In genomic region chrX:36573720-36574119, GRCh38 we compare ENCODE assay signal across 20 cellular contexts.
DNase-seq lines count a peak whose midpoint lies in the region; TF ChIP-seq lines count a peak whose summit lies in the region.
"Had no signal": no experiment of that assay in that cellular context is flagged by ENCODE, and none has a peak within 500 bp of the region (broad histone marks: within the 10 kb centered on the region; RNA-seq: fewer than 3 reads in every experiment).

No MANE protein-coding gene starts in this region.

- H3K4me3 ChIP-seq in A673 (ENCODE audit: low read depth, low read length, poor library complexity, severe bottlenecking) (no peak overlapping the region), LNCaP clone FGC (ENCODE audit: low read depth, low read length) (no peak overlapping the region), WERI-Rb-1 (ENCODE audit: low read depth, low read length) (no peak overlapping the region)
- H3K4me3 ChIP-seq: BLaER1 had no signal

- H3K9me3 ChIP-seq in A673 (ENCODE audit: low read depth, low read length, poor library complexity, severe bottlenecking), result no peaks in the 10 kb centered on the region
- H3K9me3 ChIP-seq in WERI-Rb-1 (ENCODE audit: severe bottlenecking), result no peaks in the 10 kb centered on the region
- H3K9me3 ChIP-seq: BLaER1 had no signal

- POLR2A ChIA-PET in A673 (lab: Charles Lee; ENCODE audit: low non-redundant PET), result no interaction called here

- CTCF ChIA-PET in A673 (lab: Charles Lee), result no interaction called here

- H3K4me1 ChIP-seq in A673 (ENCODE audit: insufficient read depth, low read length, poor library complexity, severe bottlenecking), result peaks cover 27% of the 10 kb centered on the region
- H3K4me1 ChIP-seq: BLaER1 had no signal

- no peaks in the 10 kb centered on the region for H3K36me3 ChIP-seq in A673 (ENCODE audit: insufficient read depth, low read length, poor library complexity, severe bottlenecking)
- H3K36me3 ChIP-seq in WERI-Rb-1, result no peaks in the 10 kb centered on the region
- H3K36me3 ChIP-seq: BLaER1 had no signal

- H3K27ac ChIP-seq in A673 (ENCODE audit: low read depth, low read length, poor library complexity, severe bottlenecking) (no peak overlapping the region), WERI-Rb-1 (no peak overlapping the region)
- H3K27ac ChIP-seq: 22Rv1, BLaER1, C4-2B had no signal

- TF ChIP-seq CTCF in A673 (conservative IDR thresholded peaks at IDR 0.05; ENCODE audit: low read depth, low read length) (no peak), LNCaP clone FGC (IDR thresholded peaks at IDR 0.05; ENCODE audit: control insufficient read depth, extremely low read depth, insufficient read depth) (no peak), WERI-Rb-1 (IDR thresholded peaks at IDR 0.05; ENCODE audit: low read depth, low read length) (no peak)

- H3K27me3 ChIP-seq in A673 (replicated peaks; ENCODE audit: insufficient read depth, low read depth, low read length, poor library complexity) (no peaks in the 10 kb centered on the region), WERI-Rb-1 (ENCODE audit: insufficient read depth, low read depth, severe bottlenecking) (peaks cover 8% of the 10 kb centered on the region)

- intact Hi-C loops in A673 (cut with micrococcal nuclease; ENCODE audit: unreplicated experiment), result loop anchor here (10.0 kb wide), 1 partner anchor 291 kb away; no protein-coding TSS in a partner anchor

- BruUV-seq in A673 (replicated peaks; lab: Mats Ljungman, UMichigan), result no TSS peak

- peak; percentile 44 for DNase-seq in A673 (ENCODE audit: low spot score)
- DNase-seq in LNCaP clone FGC (ENCODE audit: low read depth), result peak; percentile 45
- DNase-seq in SK-N-DZ (ENCODE audit: low spot score), result peak; percentile 64
- DNase-seq in WERI-Rb-1, result peak; percentile 7
- DNase-seq in COR-L47 (lab: John Stamatoyannopoulos, UW), result no peak
- no peak for DNase-seq in NCI-H2107 (lab: John Stamatoyannopoulos, UW)
- no peak for DNase-seq in NCI-H187 treated with DMSO at 0.1 percent for 48 hours (lab: John Stamatoyannopoulos, UW)
- no peak for DNase-seq in CD1c-positive myeloid dendritic cell (ENCODE audit: extremely low spot score)
- DNase-seq: ACHN; AML-193; Calu3; CD4-positive, alpha-beta T cell; CD8-positive, alpha-beta memory T cell; DMS53; DND-41; GOT3; HCEC 1CT had no signal

Comparison
In these comparisons a context has a peak if more than half of its experiments do, and no peak if none do; other contexts are left out.
1. DNase-seq: peak in A673 (single experiment), LNCaP clone FGC (single experiment), SK-N-DZ (single experiment) and WERI-Rb-1 (single experiment); none in COR-L47 (single experiment), NCI-H2107 (single experiment), NCI-H187 treated with DMSO at 0.1 percent for 48 hours (single experiment) and CD1c-positive myeloid dendritic cell (single experiment).